ENCODE assay signal across 23 cellular contexts in genomic region chr20:43451400-43451799, GRCh38. TPM values are rescaled to one million over a fixed set of nuclear protein-coding genes. Genes with fewer than 3 reads are reported as not detected.
A peak's percentile ranks its signal among the peaks of the same experiment; 100 is the strongest.
DNase-seq lines count a peak whose midpoint lies in the region; ATAC-seq, FAIRE-seq and TF ChIP-seq lines count a peak whose summit lies in the region.
"Had no signal": no experiment of that assay in that cellular context is flagged by ENCODE, and none has a peak within 500 bp of the region (broad histone marks: within the 10 kb centered on the region; RNA-seq: fewer than 3 reads in every experiment).

No MANE protein-coding gene starts in this region.

- TF ChIP-seq CTCF in HepG2 (CRISPR knock-in tag; IDR thresholded peaks at IDR 0.05), result no peak
- TF ChIP-seq CTCF in right lobe of liver (IDR thresholded peaks at IDR 0.05), result no peak
- no peak for TF ChIP-seq CTCF in H1 (IDR thresholded peaks at IDR 0.05; ENCODE audit: control extremely low read depth in 1 of 3, insufficient read depth in 1 of 3, low read depth in 1 of 3, low read length in 3 of 3)

- CTCF ChIA-PET in HepG2 (lab: Yijun Ruan, JAX; ENCODE audit: low intra/inter-chr PET ratio, low total read pairs), result interaction anchor here (3.4 kb wide), 1 partner anchor 241 kb away, joined by 55 read pairs; no protein-coding TSS in a partner anchor
- CTCF ChIA-PET in H1 (lab: Charles Lee; ENCODE audit: partially characterized antibody), result interaction anchor here (1.1 to 1.8 kb wide), 2 partner anchors 20 to 57 kb away, joined by 4 to 5 read pairs; no protein-coding TSS in a partner anchor

- BruUV-seq in HepG2 (replicated peaks; lab: Mats Ljungman, UMichigan), result no TSS peak

- H4K91ac ChIP-seq in H1 (replicated peaks; ENCODE audit: insufficient read length, low read length), result no peak overlapping the region

- no peak overlapping the region for H4K8ac ChIP-seq in H1 (ENCODE audit: extremely low read depth, insufficient read depth, low read length)

- DNase-seq in HepG2 (ENCODE audit: low spot score) (no peak), right lobe of liver (no peak), HTR-8/SVneo (ENCODE audit: insufficient read length, low spot score) (no peak), H1 (ENCODE audit: low read depth in 1 of 2, low spot score in 2 of 2) (no peak), NCI-H2171 (lab: John Stamatoyannopoulos, UW) (no peak), NCI-H1105 (lab: John Stamatoyannopoulos, UW) (no peak)
- DNase-seq: 8988T; ACHN; AML-193; BE2C; Caco-2; CD4-positive, CD25-positive, alpha-beta regulatory T cell; CD8-positive, alpha-beta T cell; DMS153; DND-41; H9; HFFc6 had no signal

- no peaks in the 10 kb centered on the region for H3K36me3 ChIP-seq in HepG2 (replicated peaks in 1 of 2; ENCODE audit: control insufficient read depth in 1 of 2, insufficient read depth in 2 of 2, low read length in 2 of 2)
- H3K36me3 ChIP-seq in right lobe of liver, result no peaks in the 10 kb centered on the region
- no peaks in the 10 kb centered on the region for H3K36me3 ChIP-seq in BLaER1 treated with 17β-estradiol and CSF1 and Interleukin-3, amounts not matched to agents 10 nM and 100 nM
- H3K36me3 ChIP-seq in H1 (ENCODE audit: control insufficient read depth in 2 of 4, insufficient read depth in 4 of 4, low read length in 3 of 4), result no peaks in the 10 kb centered on the region
- H3K36me3 ChIP-seq: BE2C had no signal

- no peak overlapping the region for H3K18ac ChIP-seq in H1 (ENCODE audit: extremely low read depth, low read length)

- POLR2A ChIA-PET in HepG2 (lab: Yijun Ruan, JAX), result interaction anchor here (2.0 kb wide), 1 partner anchor 63 kb away, joined by 4 read pairs; no protein-coding TSS in a partner anchor
- POLR2A ChIA-PET in H1 (lab: Charles Lee; ENCODE audit: partially characterized antibody), result interaction anchor here (1.1 kb wide), 1 partner anchor 216 kb away, joined by 4 read pairs; no protein-coding TSS in a partner anchor

- no peak overlapping the region for H2AK5ac ChIP-seq in H1 (ENCODE audit: low read depth, low read length)

- no peak overlapping the region for H3K4ac ChIP-seq in H1 (replicated peaks; ENCODE audit: insufficient read length, low read depth, low read length)

- no peak overlapping the region for H2BK20ac ChIP-seq in H1 (ENCODE audit: low read length)

- H2AFZ ChIP-seq in HepG2 (ENCODE audit: low read length) (no peak overlapping the region), H1 (ENCODE audit: low read length) (no peak overlapping the region)

- no peak overlapping the region for H3K14ac ChIP-seq in H1 (ENCODE audit: insufficient read length)

- H3K9ac ChIP-seq in HepG2 (ENCODE audit: insufficient read depth, low read depth, low read length), result no peak overlapping the region
- peak overlapping the region in 1 of 11 experiments; percentile 46; a peak in 1 of 22 replicates for H3K9ac ChIP-seq in BLaER1 treated with 17β-estradiol and CSF1 and Interleukin-3, amounts not matched to agents 10 nM and 100 nM
- no peak overlapping the region for H3K9ac ChIP-seq in H1 (replicated peaks in 1 of 4; ENCODE audit: extremely low read depth in 1 of 4, low read depth in 3 of 4, low read length in 3 of 4)

- 0 out of 5 replicates have a peak, but pooled peaks cover 0 to 2% of the 10 kb centered on the region in 2 experiments for H3K27me3 ChIP-seq in HepG2 (ENCODE audit: control insufficient read depth in 1 of 2, insufficient read depth in 2 of 2, low read length in 2 of 2)
- H3K27me3 ChIP-seq in right lobe of liver, result no peaks in the 10 kb centered on the region
- H3K27me3 ChIP-seq in BLaER1 treated with 17β-estradiol and CSF1 and Interleukin-3, amounts not matched to agents 10 nM and 100 nM, result no peaks in the 10 kb centered on the region
- H3K27me3 ChIP-seq in H1 (replicated peaks in 1 of 4; ENCODE audit: control insufficient read depth in 3 of 4, extremely low read depth in 1 of 4, insufficient read depth in 3 of 4, low read length in 3 of 4), result no peaks in the 10 kb centered on the region
- H3K27me3 ChIP-seq: BE2C had no signal

- TF ChIP-seq POLR2A in HepG2 (IDR thresholded peaks at IDR 0.05; ENCODE audit: insufficient read depth in 1 of 2, low read depth in 2 of 2, low read length in 2 of 2) (no peak), right lobe of liver (IDR thresholded peaks at IDR 0.05) (no peak), H1 (IDR thresholded peaks at IDR 0.05; ENCODE audit: control extremely low read depth in 1 of 2, low read depth in 2 of 2, low read length in 2 of 2) (no peak)

- FAIRE-seq in HepG2 (lab: Jason Lieb, UNC), result peak; percentile 26
- peak; percentile 54 for FAIRE-seq in HTR-8/SVneo (lab: Jason Lieb, UNC)
- no peak for FAIRE-seq in H1 (lab: Jason Lieb, UNC)
- FAIRE-seq: A549, G401.6, GM12892 had no signal

- no peak overlapping the region for H2BK5ac ChIP-seq in H1 (ENCODE audit: low read depth, low read length)

- H3K27ac ChIP-seq in HepG2 (ENCODE audit: extremely low read length, insufficient read depth, low read length) (no peak overlapping the region), right lobe of liver (no peak overlapping the region), H1 (ENCODE audit: low read depth, low read length) (0 out of 2 replicates have a peak overlapping the region, but pooled peaks have one; percentile 35)
- peak overlapping the region in 1 of 11 experiments; percentile 35; a peak in 2 of 22 replicates for H3K27ac ChIP-seq in BLaER1 treated with 17β-estradiol and CSF1 and Interleukin-3, amounts not matched to agents 10 nM and 100 nM
- H3K27ac ChIP-seq: A549, C4-2B had no signal

- no peaks in the 10 kb centered on the region for H3K79me1 ChIP-seq in H1 (ENCODE audit: low read depth, low read length)

- H4K5ac ChIP-seq in H1 (ENCODE audit: insufficient read length, low read depth, low read length), result no peak overlapping the region

- intact Hi-C loops in HepG2 (cut with micrococcal nuclease; ENCODE audit: unreplicated experiment), result no loop called here
- intact Hi-C loops in right lobe of liver (cut with DNase I), result no loop called here

- no peak overlapping the region for H2BK12ac ChIP-seq in H1 (ENCODE audit: low read depth, low read length)

- H3K4me1 ChIP-seq in HepG2 (ENCODE audit: insufficient read depth, low read length) (peaks cover 58% of the 10 kb centered on the region), right lobe of liver (peaks cover 0 to 13% (median 4%) of the 10 kb centered on the region in 4 donors), H1 (replicated peaks in 1 of 4; ENCODE audit: control insufficient read depth in 3 of 4, insufficient read depth in 4 of 4, low read length in 3 of 4) (no peaks in the 10 kb centered on the region)
- peaks cover 12 to 50% (median 34%) of the 10 kb centered on the region in 10 experiments for H3K4me1 ChIP-seq in BLaER1 treated with 17β-estradiol and CSF1 and Interleukin-3, amounts not matched to agents 10 nM and 100 nM
- H3K4me1 ChIP-seq: BE2C, Caco-2 had no signal

- in situ Hi-C loops in HepG2 (cut with HindIII; ENCODE audit: extremely low pct_ligation_motif_present, low pct_unique_long_range_greater_than_20kb), result no loop called here

- TF ChIP-seq RAD21 in HepG2 (CRISPR knock-in tag; IDR thresholded peaks at IDR 0.05) (no peak), H1 (IDR thresholded peaks at IDR 0.05 in 1 of 2, conservative IDR thresholded peaks at IDR 0.05 in 1 of 2; ENCODE audit: low read depth in 2 of 2, low read length in 2 of 2) (no peak)

- H3K4me3 ChIP-seq in HepG2 (replicated peaks in 1 of 3; ENCODE audit: insufficient read depth in 1 of 3, low read depth in 2 of 3, low read length in 3 of 3) (no peak overlapping the region), right lobe of liver (no peak overlapping the region), H1 (ENCODE audit: extremely low read depth in 1 of 4, insufficient read depth in 2 of 4, low read depth in 3 of 4, low read length in 4 of 4) (no peak overlapping the region)
- H3K4me3 ChIP-seq in BLaER1 treated with 17β-estradiol and CSF1 and Interleukin-3, amounts not matched to agents 10 nM and 100 nM, result no peak overlapping the region
- H3K4me3 ChIP-seq: A549 had no signal

- no peak overlapping the region for H3K56ac ChIP-seq in H1 (replicated peaks; ENCODE audit: insufficient read length, low read depth, low read length)

- no peaks in the 10 kb centered on the region for H3K23me2 ChIP-seq in H1 (ENCODE audit: low read depth, low read length)

- WGBS in HepG2 (ENCODE audit: low lambda C conversion rate), result 53% methylated on average over 5 of the region's 5 CpGs
- whole genome bisulfite sequencing in right lobe of liver (ENCODE audit: insufficient coverage, low coverage, low lambda C conversion rate, missing lambda C conversion rate), result 53% methylated on average over 3 of the region's 5 CpGs
- WGBS in H1 (ENCODE audit: extremely low coverage in 1 of 2, insufficient coverage in 1 of 2, insufficient read length in 1 of 2, insufficient replicate concordance in 2 of 2, low coverage in 1 of 2, low lambda C conversion rate in 2 of 2, missing lambda C conversion rate in 1 of 2), 2 experiments, result 87% methylated on average over 5 of the region's 5 CpGs; no CpG with 5 or more reads in 1 of the 2 experiments

- H2BK120ac ChIP-seq in H1 (replicated peaks; ENCODE audit: low read depth, low read length), result no peak overlapping the region

- no peak for TF ChIP-seq EP300 in HepG2 (IDR thresholded peaks at IDR 0.05; ENCODE audit: low read depth in 2 of 2, low read length in 2 of 2)
- no peak for TF ChIP-seq EP300 in HepG2 (CRISPR knock-in tag; IDR thresholded peaks at IDR 0.05; ENCODE audit: borderline replicate concordance)
- TF ChIP-seq EP300 in H1 (IDR thresholded peaks at IDR 0.05; ENCODE audit: borderline replicate concordance in 1 of 2, low read depth in 2 of 2, low read length in 2 of 2), result no peak

- no peak overlapping the region for H3K23ac ChIP-seq in H1 (ENCODE audit: insufficient read length)

- H3K79me2 ChIP-seq in HepG2 (ENCODE audit: insufficient read depth, low read length), result no peaks in the 10 kb centered on the region
- no peaks in the 10 kb centered on the region for H3K79me2 ChIP-seq in H1 (ENCODE audit: control insufficient read depth in 1 of 2, insufficient read depth in 2 of 2, low read length in 2 of 2)

- H2BK15ac ChIP-seq in H1 (ENCODE audit: low read length), result no peak overlapping the region

- no peaks in the 10 kb centered on the region for H3K9me3 ChIP-seq in HepG2 (ENCODE audit: low read length)
- no peaks in the 10 kb centered on the region for H3K9me3 ChIP-seq in right lobe of liver
- H3K9me3 ChIP-seq in BLaER1 treated with 17β-estradiol and CSF1 and Interleukin-3, amounts not matched to agents 10 nM and 100 nM (replicated peaks in 1 of 11), result peaks cover 0 to 7% (median 0%) of the 10 kb centered on the region in 11 experiments; a peak in 3 of 22 replicates
- H3K9me3 ChIP-seq in H1 (ENCODE audit: insufficient read depth in 2 of 2, low read depth in 1 of 2, low read length in 1 of 2), result no peaks in the 10 kb centered on the region
- H3K9me3 ChIP-seq: A549, BE2C, Caco-2 had no signal

- H3K4me2 ChIP-seq in HepG2 (ENCODE audit: low read depth, low read length) (no peak overlapping the region), H1 (ENCODE audit: insufficient read depth in 1 of 2, low read depth in 2 of 2, low read length in 2 of 2) (no peak overlapping the region)
- peak overlapping the region in 10 of 11 experiments; percentile 0 to 85 (median 66); a peak in 16 of 22 replicates for H3K4me2 ChIP-seq in BLaER1 treated with 17β-estradiol and CSF1 and Interleukin-3, amounts not matched to agents 10 nM and 100 nM
- H3K4me2 ChIP-seq: A549 had no signal

- H4K20me1 ChIP-seq in HepG2 (ENCODE audit: insufficient read depth, low read length), result no peaks in the 10 kb centered on the region
- no peaks in the 10 kb centered on the region for H4K20me1 ChIP-seq in BLaER1 treated with 17β-estradiol and CSF1 and Interleukin-3, amounts not matched to agents 10 nM and 100 nM
- H4K20me1 ChIP-seq in H1 (replicated peaks in 1 of 2; ENCODE audit: control insufficient read depth in 1 of 2, insufficient read depth in 2 of 2, low read length in 2 of 2), result no peaks in the 10 kb centered on the region

- ATAC-seq in HepG2, result no peak
- ATAC-seq in right lobe of liver, result no peak
- ATAC-seq: A549; CD8-positive, alpha-beta T cell; HCT116 had no signal

RNA-seq across cellular contexts. Expression of gene SRSF6, which starts 6.3 kb away (rescaled TPM):
- total RNA-seq in HepG2 (2016; rRNA removed; fragmentation: Illumina TruSeq; extraction: Trizol) (184 and 194 TPM in 2 replicates), right lobe of liver (100 to 1,000 TPM in 1 of 6 experiments, 10 to 100 TPM in 5; 35.1 to 111 (median 76.8) TPM)
- 15.0 and 16.0 TPM in 2 replicates for total RNA-seq in HepG2 (2016; cell fraction: cytosol; rRNA removed; fragmentation: Illumina TruSeq; extraction: Trizol; ENCODE audit: low read depth)
- total RNA-seq in HepG2 (2016; cell fraction: insoluble cytoplasmic fraction; rRNA removed; fragmentation: Illumina TruSeq; extraction: Trizol), result 174 and 198 TPM in 2 replicates
- 47.5 and 54.5 TPM in 2 replicates for total RNA-seq in HepG2 (2016; cell fraction: membrane; rRNA removed; fragmentation: Illumina TruSeq; extraction: Trizol)
- 244 and 253 TPM in 2 replicates for total RNA-seq in HepG2 (2016; cell fraction: nucleus; rRNA removed; fragmentation: Illumina TruSeq; extraction: Trizol)
- polyA plus RNA-seq in HepG2 (2011; rRNA removed) (151 and 156 TPM in 2 replicates), H1 (2011; rRNA removed) (38.5 and 48.0 TPM in 2 replicates)
- polyA plus RNA-seq in HepG2 (2011; cell fraction: cytosol; rRNA removed), result 62.2 and 93.1 TPM in 2 replicates
- polyA plus RNA-seq in HepG2 (2011; cell fraction: nucleus; rRNA removed), result 386 and 421 TPM in 2 replicates
- 116 and 122 TPM in 2 replicates for polyA plus RNA-seq in HepG2 (2012)
- polyA plus RNA-seq in HepG2 (2016; cell fraction: cytosol; fragmentation: Illumina TruSeq; extraction: Trizol; ENCODE audit: low read depth), result 13.9 and 17.6 TPM in 2 replicates
- polyA plus RNA-seq in HepG2 (2016; cell fraction: insoluble cytoplasmic fraction; fragmentation: Illumina TruSeq; extraction: Trizol; ENCODE audit: low read depth), result 195 and 211 TPM in 2 replicates
- polyA plus RNA-seq in HepG2 (2016; cell fraction: membrane; fragmentation: Illumina TruSeq; extraction: Trizol; ENCODE audit: low read depth), result 30.9 and 36.1 TPM in 2 replicates
- 597 and 599 TPM in 2 replicates for polyA plus RNA-seq in HepG2 (2016; cell fraction: nucleus; fragmentation: Illumina TruSeq; extraction: Trizol; ENCODE audit: insufficient read depth, low read depth)
- 66.2 and 97.9 TPM in 2 replicates for polyA minus RNA-seq in HepG2 (2011; rRNA and poly(A)+ RNA removed; ENCODE audit: low replicate concordance)
- polyA minus RNA-seq in HepG2 (2011; cell fraction: cytosol; rRNA and poly(A)+ RNA removed), result 39.1 and 45.4 TPM in 2 replicates
- polyA minus RNA-seq in HepG2 (2011; cell fraction: nucleus; rRNA and poly(A)+ RNA removed), result 358 and 382 TPM in 2 replicates
- total RNA-seq in H1 (2021; fragmentation: NEBNext Ultra II Directional; extraction: Animal tissue kit (Norgen Biotek cat#: 25700)), result 165 and 171 TPM in 2 replicates
- polyA plus RNA-seq in H1 (2011; cell fraction: cytosol; rRNA removed), result 85.2 TPM
- polyA plus RNA-seq in H1 (2011; cell fraction: nucleus; rRNA removed), result 72.6 TPM
- polyA plus RNA-seq in H1 (2012, experiment 1 of 2), result 94.8 to 126 TPM (median 106 TPM) in 4 replicates
- polyA plus RNA-seq in H1 (2012, experiment 2 of 2), result 25.7 TPM
- polyA plus RNA-seq in H1 (2013, experiment 1 of 2), result 103 TPM
- 96.2 TPM for polyA plus RNA-seq in H1 (2013, experiment 2 of 2)
- polyA minus RNA-seq in H1 (2011; rRNA and poly(A)+ RNA removed), result 103 and 125 TPM in 2 replicates
- 75.4 TPM for polyA minus RNA-seq in H1 (2011; cell fraction: cytosol; rRNA and poly(A)+ RNA removed)
- polyA minus RNA-seq in H1 (2011; cell fraction: nucleus; rRNA and poly(A)+ RNA removed), result 91.8 TPM

RNA-seq across cellular contexts. Expression of gene L3MBTL1, which starts 56.1 kb away (rescaled TPM):
- total RNA-seq in HepG2 (2016; rRNA removed; fragmentation: Illumina TruSeq; extraction: Trizol) (2.4 and 9.0 TPM in 2 replicates), right lobe of liver (1 to 10 TPM; 1.2 to 3.2 (median 2.4) TPM)
- 2.7 and 2.9 TPM in 2 replicates for total RNA-seq in HepG2 (2016; cell fraction: cytosol; rRNA removed; fragmentation: Illumina TruSeq; extraction: Trizol; ENCODE audit: low read depth)
- total RNA-seq in HepG2 (2016; cell fraction: insoluble cytoplasmic fraction; rRNA removed; fragmentation: Illumina TruSeq; extraction: Trizol), result 1.7 and 8.3 TPM in 2 replicates
- total RNA-seq in HepG2 (2016; cell fraction: membrane; rRNA removed; fragmentation: Illumina TruSeq; extraction: Trizol), result 1.8 and 3.0 TPM in 2 replicates
- 19.0 and 22.4 TPM in 2 replicates for total RNA-seq in HepG2 (2016; cell fraction: nucleus; rRNA removed; fragmentation: Illumina TruSeq; extraction: Trizol)
- polyA plus RNA-seq in HepG2 (2011; rRNA removed) (17.8 and 23.8 TPM in 2 replicates), H1 (2011; rRNA removed) (11.9 and 17.2 TPM in 2 replicates)
- polyA plus RNA-seq in HepG2 (2011; cell fraction: cytosol; rRNA removed), result 2.3 and 3.0 TPM in 2 replicates
- 165 and 173 TPM in 2 replicates for polyA plus RNA-seq in HepG2 (2011; cell fraction: nucleus; rRNA removed)
- 11.7 and 15.2 TPM in 2 replicates for polyA plus RNA-seq in HepG2 (2012)
- polyA plus RNA-seq in HepG2 (2016; cell fraction: cytosol; fragmentation: Illumina TruSeq; extraction: Trizol; ENCODE audit: low read depth), result 0.17 and 0.46 TPM in 2 replicates
- 1.1 and 1.9 TPM in 2 replicates for polyA plus RNA-seq in HepG2 (2016; cell fraction: insoluble cytoplasmic fraction; fragmentation: Illumina TruSeq; extraction: Trizol; ENCODE audit: low read depth)
- 0.76 and 0.97 TPM in 2 replicates for polyA plus RNA-seq in HepG2 (2016; cell fraction: membrane; fragmentation: Illumina TruSeq; extraction: Trizol; ENCODE audit: low read depth)
- 27.6 and 31.6 TPM in 2 replicates for polyA plus RNA-seq in HepG2 (2016; cell fraction: nucleus; fragmentation: Illumina TruSeq; extraction: Trizol; ENCODE audit: insufficient read depth, low read depth)
- polyA minus RNA-seq in HepG2 (2011; rRNA and poly(A)+ RNA removed; ENCODE audit: low replicate concordance), result 21.5 and 30.3 TPM in 2 replicates
- 2.5 TPM in 2 replicates for polyA minus RNA-seq in HepG2 (2011; cell fraction: cytosol; rRNA and poly(A)+ RNA removed)
- 70.9 and 90.3 TPM in 2 replicates for polyA minus RNA-seq in HepG2 (2011; cell fraction: nucleus; rRNA and poly(A)+ RNA removed)
- 13.6 and 17.0 TPM in 2 replicates for total RNA-seq in H1 (2021; fragmentation: NEBNext Ultra II Directional; extraction: Animal tissue kit (Norgen Biotek cat#: 25700))
- polyA plus RNA-seq in H1 (2011; cell fraction: cytosol; rRNA removed), result 23.0 TPM
- 111 TPM for polyA plus RNA-seq in H1 (2011; cell fraction: nucleus; rRNA removed)
- polyA plus RNA-seq in H1 (2012, experiment 1 of 2), result 11.1 to 14.6 TPM (median 11.9 TPM) in 4 replicates
- polyA plus RNA-seq in H1 (2012, experiment 2 of 2), result 3.3 TPM
- polyA plus RNA-seq in H1 (2013, experiment 1 of 2), result 7.3 TPM
- polyA plus RNA-seq in H1 (2013, experiment 2 of 2), result 5.9 TPM
- 21.8 and 22.1 TPM in 2 replicates for polyA minus RNA-seq in H1 (2011; rRNA and poly(A)+ RNA removed)
- 12.0 TPM for polyA minus RNA-seq in H1 (2011; cell fraction: cytosol; rRNA and poly(A)+ RNA removed)
- 46.1 TPM for polyA minus RNA-seq in H1 (2011; cell fraction: nucleus; rRNA and poly(A)+ RNA removed)

Comparison
In these comparisons a context has a peak if more than half of its experiments do, and no peak if none do; other contexts are left out.
1. H3K4me2 ChIP-seq: peak in BLaER1 treated with 17β-estradiol and CSF1 and Interleukin-3, amounts not matched to agents 10 nM and 100 nM (10 of 11); none in HepG2 (single experiment) and H1 (0 of 2).
2. Of the 41 proteins assayed by ChIP-seq in both HepG2 and H1: peak only in HepG2: none; only in H1: KDM1A; in both: none; in neither: 40.